In the genomic region with DNA sequence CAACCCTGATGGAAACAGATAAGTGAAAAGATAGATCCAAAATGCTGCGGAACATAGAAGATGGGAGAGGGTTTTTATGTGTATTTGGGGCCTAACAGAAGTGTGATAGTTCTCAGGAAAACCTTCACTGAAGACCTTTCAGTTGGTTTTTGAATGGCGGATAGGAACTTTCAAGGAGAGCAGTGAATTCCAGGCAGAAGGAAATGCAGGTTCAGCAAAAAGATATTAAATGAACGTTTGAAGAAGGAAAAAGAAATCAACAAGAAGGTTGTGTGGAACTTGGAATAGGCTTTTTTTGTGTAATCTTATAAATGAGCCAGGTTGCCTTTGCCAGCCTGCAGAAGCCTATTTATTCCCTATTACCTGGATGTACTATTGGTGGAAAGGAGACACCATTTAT, we compare ENCODE assay signal across 1 cellular context.
TF ChIP-seq lines count a peak whose summit lies in the region.

No MANE protein-coding gene starts in this region.

TF ChIP-seq in neural cell, 6 proteins besides CTCF, POLR2A, EP300 and RAD21 (continued from another document):
- TF ChIP-seq POLR2AphosphoS5 (IDR thresholded peaks at IDR 0.05) (no peak), TAF1 (IDR thresholded peaks at IDR 0.05; ENCODE audit: low read depth) (no peak), SMC3 (conservative IDR thresholded peaks at IDR 0.05; ENCODE audit: poor library complexity) (no peak)
